In the genomic region with DNA sequence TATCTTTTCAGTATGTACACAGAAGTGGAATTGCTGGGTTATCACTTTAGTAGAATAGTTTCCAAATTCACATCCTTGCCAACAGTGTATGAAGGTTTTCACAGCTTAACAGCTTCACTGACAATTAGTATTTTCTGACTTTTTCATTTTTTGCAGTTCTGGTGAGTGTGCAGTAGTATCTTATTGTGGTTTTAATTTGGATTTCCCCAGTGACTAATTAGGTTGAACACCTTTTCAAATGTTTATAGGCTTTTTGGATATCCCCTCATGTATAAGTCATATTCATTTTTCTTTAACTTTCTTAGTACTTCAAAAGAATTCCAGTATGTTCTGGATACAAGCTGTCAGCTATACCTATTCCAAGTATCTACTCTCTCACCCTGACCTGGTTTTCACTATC, we compare ENCODE assay signal across 21 cellular contexts. TPM values are rescaled to one million over a fixed set of nuclear protein-coding genes. Genes with fewer than 3 reads are reported as not detected.
DNase-seq lines count a peak whose midpoint lies in the region; ATAC-seq, FAIRE-seq and TF ChIP-seq lines count a peak whose summit lies in the region.
"Had no signal": no experiment of that assay in that cellular context is flagged by ENCODE, and none has a peak within 500 bp of the region (broad histone marks: within the 10 kb centered on the region; RNA-seq: fewer than 3 reads in every experiment).

No MANE protein-coding gene starts in this region.

- intact Hi-C loops in activated CD8-positive, alpha-beta T cell treated with anti-CD3 and anti-CD28 coated beads for 36 hours (cut with micrococcal nuclease) = no loop called here

- TF ChIP-seq CTCF in activated CD8-positive, alpha-beta T cell treated with anti-CD3 and anti-CD28 coated beads for 36 hours (IDR thresholded peaks at IDR 0.05) = no peak

- H3K4me1 Mint-ChIP-seq in activated CD8-positive, alpha-beta T cell treated with anti-CD3 and anti-CD28 coated beads for 36 hours (ENCODE audit: low read depth) = peaks cover 23% of the 10 kb centered on the region
- H3K4me1 Mint-ChIP-seq in activated CD8-positive, alpha-beta T cell treated with anti-CD3 and anti-CD28 coated beads, Interleukin-2, amount 10 ng/mL, durations not matched to agents 7 days and 5 days (ENCODE audit: low read depth) = no peaks in the 10 kb centered on the region
- H3K4me1 Mint-ChIP-seq in activated naive CD8-positive, alpha-beta T cell (ENCODE audit: low read depth) = peaks cover 19% of the 10 kb centered on the region
- H3K4me1 Mint-ChIP-seq in activated naive CD8-positive, alpha-beta T cell treated with anti-CD3 and anti-CD28 coated beads for 36 hours = peaks cover 13% of the 10 kb centered on the region

- CTCF ChIA-PET in activated CD8-positive, alpha-beta T cell treated with anti-CD3 and anti-CD28 coated beads for 36 hours (lab: Charles Lee) = interaction anchor here (1.1 to 1.7 kb wide), 3 partner anchors 14 to 191 kb away, joined by 3 to 7 read pairs (median 3); no protein-coding TSS in a partner anchor
- CTCF ChIA-PET in activated CD8-positive, alpha-beta T cell treated with anti-CD3 and anti-CD28 coated beads, Interleukin-2, amount 10 ng/mL, durations not matched to agents 7 days and 5 days (lab: Charles Lee) = no interaction called here

- peak overlapping the region; percentile 25 for H3K27ac Mint-ChIP-seq in activated CD8-positive, alpha-beta T cell treated with anti-CD3 and anti-CD28 coated beads for 36 hours
- H3K27ac Mint-ChIP-seq in activated CD8-positive, alpha-beta T cell treated with anti-CD3 and anti-CD28 coated beads, Interleukin-2, amount 10 ng/mL, durations not matched to agents 7 days and 5 days = no peak overlapping the region
- H3K27ac Mint-ChIP-seq in activated naive CD8-positive, alpha-beta T cell = peak overlapping the region; percentile 67
- no peak overlapping the region for H3K27ac Mint-ChIP-seq in activated naive CD8-positive, alpha-beta T cell treated with anti-CD3 and anti-CD28 coated beads for 36 hours
- H3K27ac Mint-ChIP-seq: CD4-positive, alpha-beta T cell had no signal

- POLR2A ChIA-PET in activated CD8-positive, alpha-beta T cell treated with anti-CD3 and anti-CD28 coated beads for 36 hours (lab: Charles Lee) = no interaction called here
- POLR2A ChIA-PET in activated CD8-positive, alpha-beta T cell treated with anti-CD3 and anti-CD28 coated beads, Interleukin-2, amount 10 ng/mL, durations not matched to agents 7 days and 5 days (lab: Charles Lee) = no interaction called here

- H3K36me3 Mint-ChIP-seq in activated CD8-positive, alpha-beta T cell treated with anti-CD3 and anti-CD28 coated beads for 36 hours (ENCODE audit: low read depth) = peaks cover 30% of the 10 kb centered on the region
- peaks cover 45% of the 10 kb centered on the region for H3K36me3 Mint-ChIP-seq in activated CD8-positive, alpha-beta T cell treated with anti-CD3 and anti-CD28 coated beads, Interleukin-2, amount 10 ng/mL, durations not matched to agents 7 days and 5 days (ENCODE audit: low read depth)
- H3K36me3 Mint-ChIP-seq in activated naive CD8-positive, alpha-beta T cell = peaks cover 3% of the 10 kb centered on the region
- peaks cover 31% of the 10 kb centered on the region for H3K36me3 Mint-ChIP-seq in activated naive CD8-positive, alpha-beta T cell treated with anti-CD3 and anti-CD28 coated beads for 36 hours

- H3K27me3 Mint-ChIP-seq in activated CD8-positive, alpha-beta T cell treated with anti-CD3 and anti-CD28 coated beads for 36 hours = no peaks in the 10 kb centered on the region
- no peaks in the 10 kb centered on the region for H3K27me3 Mint-ChIP-seq in activated CD8-positive, alpha-beta T cell treated with anti-CD3 and anti-CD28 coated beads, Interleukin-2, amount 10 ng/mL, durations not matched to agents 7 days and 5 days (ENCODE audit: low read depth)
- no peaks in the 10 kb centered on the region for H3K27me3 Mint-ChIP-seq in activated naive CD8-positive, alpha-beta T cell
- no peaks in the 10 kb centered on the region for H3K27me3 Mint-ChIP-seq in activated naive CD8-positive, alpha-beta T cell treated with anti-CD3 and anti-CD28 coated beads for 36 hours
- H3K27me3 Mint-ChIP-seq: CD4-positive, alpha-beta T cell had no signal

- peak; percentile 82 for ATAC-seq in activated CD8-positive, alpha-beta T cell treated with anti-CD3 and anti-CD28 coated beads for 36 hours
- no peak for ATAC-seq in activated CD8-positive, alpha-beta T cell treated with anti-CD3 and anti-CD28 coated beads, Interleukin-2, amount 10 ng/mL, durations not matched to agents 7 days and 5 days
- ATAC-seq in GM18505 (IDR thresholded peaks at IDR 0.05; ENCODE audit: unreplicated experiment) = no peak
- ATAC-seq in GM19397 (IDR thresholded peaks at IDR 0.05; ENCODE audit: unreplicated experiment) = no peak
- ATAC-seq: HCT116, PC-3 had no signal

- no peak overlapping the region for H3K4me3 Mint-ChIP-seq in activated CD8-positive, alpha-beta T cell treated with anti-CD3 and anti-CD28 coated beads for 36 hours
- H3K4me3 Mint-ChIP-seq in activated CD8-positive, alpha-beta T cell treated with anti-CD3 and anti-CD28 coated beads, Interleukin-2, amount 10 ng/mL, durations not matched to agents 7 days and 5 days = no peak overlapping the region
- H3K4me3 Mint-ChIP-seq in activated naive CD8-positive, alpha-beta T cell = no peak overlapping the region
- H3K4me3 Mint-ChIP-seq in activated naive CD8-positive, alpha-beta T cell treated with anti-CD3 and anti-CD28 coated beads for 36 hours = no peak overlapping the region
- H3K4me3 Mint-ChIP-seq: CD4-positive, alpha-beta T cell had no signal

- FAIRE-seq in colon (lab: Jason Lieb, UNC) = peak; percentile 51
- FAIRE-seq: A204.1, G401.6 had no signal

- no peak for DNase-seq in activated CD8-positive, alpha-beta T cell treated with anti-CD3 and anti-CD28 coated beads for 36 hours
- DNase-seq in activated CD8-positive, alpha-beta T cell treated with anti-CD3 and anti-CD28 coated beads, Interleukin-2, amount 10 ng/mL, durations not matched to agents 7 days and 5 days = no peak
- no peak for DNase-seq in activated naive CD8-positive, alpha-beta T cell treated with anti-CD3 and anti-CD28 coated beads for 36 hours
- DNase-seq: AML-193; CD4-positive, alpha-beta T cell; IMR-90; KG1; MM.1S; NCI-H2029 treated with DMSO at 0.1 percent for 48 hours; NCI-H446 treated with DMSO at 0.1 percent for 48 hours; NCI-H526; NCI-H82; NK-92 treated with Interleukin-12 subunit alpha and Interleukin-12 subunit beta, amount 100 ng/mL, for 24 hours; PC-3 had no signal

- TF ChIP-seq POLR2A in GM18505 (IDR thresholded peaks at IDR 0.05; ENCODE audit: borderline replicate concordance, extremely low read depth, insufficient read depth, insufficient read length) = no peak

- no peaks in the 10 kb centered on the region for H3K9me3 Mint-ChIP-seq in activated CD8-positive, alpha-beta T cell treated with anti-CD3 and anti-CD28 coated beads for 36 hours
- H3K9me3 Mint-ChIP-seq in activated CD8-positive, alpha-beta T cell treated with anti-CD3 and anti-CD28 coated beads, Interleukin-2, amount 10 ng/mL, durations not matched to agents 7 days and 5 days (ENCODE audit: insufficient read depth) = no peaks in the 10 kb centered on the region
- no peaks in the 10 kb centered on the region for H3K9me3 Mint-ChIP-seq in activated naive CD8-positive, alpha-beta T cell (ENCODE audit: low read depth)
- no peaks in the 10 kb centered on the region for H3K9me3 Mint-ChIP-seq in activated naive CD8-positive, alpha-beta T cell treated with anti-CD3 and anti-CD28 coated beads for 36 hours
- H3K9me3 Mint-ChIP-seq: CD4-positive, alpha-beta T cell had no signal

RNA-seq across cellular contexts. Expression of gene BRCC3, which starts 37.1 kb away (rescaled TPM):
- 10 to 100 TPM; 30.0 to 32.5 TPM for total RNA-seq in activated CD8-positive, alpha-beta T cell treated with anti-CD3 and anti-CD28 coated beads for 36 hours
- total RNA-seq in activated CD8-positive, alpha-beta T cell treated with anti-CD3 and anti-CD28 coated beads, Interleukin-2, amount 10 ng/mL, durations not matched to agents 7 days and 5 days = 10 to 100 TPM; 32.8 to 33.5 TPM
- 10 to 100 TPM; 41.2 to 41.7 TPM for total RNA-seq in activated naive CD8-positive, alpha-beta T cell treated with anti-CD3 and anti-CD28 coated beads for 36 hours

RNA-seq across cellular contexts. Expression of gene CMC4, which starts 37.5 kb away (rescaled TPM):
- total RNA-seq in activated CD8-positive, alpha-beta T cell treated with anti-CD3 and anti-CD28 coated beads for 36 hours = 1 to 10 TPM; 3.8 to 5.1 TPM
- 1 to 10 TPM; 4.1 to 5.6 TPM for total RNA-seq in activated CD8-positive, alpha-beta T cell treated with anti-CD3 and anti-CD28 coated beads, Interleukin-2, amount 10 ng/mL, durations not matched to agents 7 days and 5 days
- 1 to 10 TPM; 4.6 to 5.0 TPM for total RNA-seq in activated naive CD8-positive, alpha-beta T cell treated with anti-CD3 and anti-CD28 coated beads for 36 hours

RNA-seq across cellular contexts. Expression of gene MTCP1, which starts 37.5 kb away (rescaled TPM):
- total RNA-seq in activated CD8-positive, alpha-beta T cell treated with anti-CD3 and anti-CD28 coated beads for 36 hours = 10 to 100 TPM; 23.4 to 23.9 TPM
- total RNA-seq in activated CD8-positive, alpha-beta T cell treated with anti-CD3 and anti-CD28 coated beads, Interleukin-2, amount 10 ng/mL, durations not matched to agents 7 days and 5 days = 10 to 100 TPM; 20.2 to 21.4 TPM
- 10 to 100 TPM; 17.2 to 19.9 TPM for total RNA-seq in activated naive CD8-positive, alpha-beta T cell treated with anti-CD3 and anti-CD28 coated beads for 36 hours

Comparison
In these comparisons a context has a peak if more than half of its experiments do, and no peak if none do; other contexts are left out.
1. H3K27ac Mint-ChIP-seq: peak in activated CD8-positive, alpha-beta T cell treated with anti-CD3 and anti-CD28 coated beads for 36 hours (single experiment) and activated naive CD8-positive, alpha-beta T cell (single experiment); none in activated CD8-positive, alpha-beta T cell treated with anti-CD3 and anti-CD28 coated beads, Interleukin-2, amount 10 ng/mL, durations not matched to agents 7 days and 5 days (single experiment) and activated naive CD8-positive, alpha-beta T cell treated with anti-CD3 and anti-CD28 coated beads for 36 hours (single experiment).